In genomic region chr12:113203852-113204760, GRCh38 we compare ENCODE assay signal across 12 cellular contexts. TPM values are rescaled to one million over a fixed set of nuclear protein-coding genes. Genes with fewer than 3 reads are reported as not detected.
DNase-seq lines count a peak whose midpoint lies in the region; ATAC-seq and TF ChIP-seq lines count a peak whose summit lies in the region.
"Had no signal": no experiment of that assay in that cellular context is flagged by ENCODE, and none has a peak within 500 bp of the region (broad histone marks: within the 10 kb centered on the region; RNA-seq: fewer than 3 reads in every experiment).

No MANE protein-coding gene starts in this region.

- H3K4me3 Mint-ChIP-seq in brain = no peak overlapping the region

- peak overlapping the region in 4 of 5 experiments; percentile 19 to 88 (median 52) for H3K27ac Mint-ChIP-seq in brain

- no peaks in the 10 kb centered on the region for H3K9me3 ChIP-seq in gastrocnemius medialis
- H3K9me3 ChIP-seq in WERI-Rb-1 (ENCODE audit: severe bottlenecking) = no peaks in the 10 kb centered on the region

- peaks cover 14 to 15% of the 10 kb centered on the region in 2 donors for H3K4me1 ChIP-seq in gastrocnemius medialis

- H3K4me3 ChIP-seq in gastrocnemius medialis (no peak overlapping the region), WERI-Rb-1 (ENCODE audit: low read depth, low read length) (no peak overlapping the region)

- H3K4me1 Mint-ChIP-seq in brain = peaks cover 6% of the 10 kb centered on the region

- TF ChIP-seq CTCF in brain (conservative IDR thresholded peaks at IDR 0.05) (no peak), gastrocnemius medialis (IDR thresholded peaks at IDR 0.05 in 4 of 5, conservative IDR thresholded peaks at IDR 0.05 in 1 of 5) (no peak), WERI-Rb-1 (IDR thresholded peaks at IDR 0.05; ENCODE audit: low read depth, low read length) (no peak)

- H3K27me3 ChIP-seq in gastrocnemius medialis (no peaks in the 10 kb centered on the region), WERI-Rb-1 (ENCODE audit: insufficient read depth, low read depth, severe bottlenecking) (no peaks in the 10 kb centered on the region)

- peak; percentile 27 to 43 for DNase-seq in NOMO-1 (lab: John Stamatoyannopoulos, UW; ENCODE audit: unreplicated experiment in 2 of 2)
- no peak for DNase-seq in NOMO-1 treated with dmso at 0.1 percent for 144 hours (lab: John Stamatoyannopoulos, UW; ENCODE audit: unreplicated experiment)
- DNase-seq in NAMALWA (ENCODE audit: low spot score) = peak; percentile 79
- no peak for DNase-seq in gastrocnemius medialis
- DNase-seq in SKM-1 (lab: John Stamatoyannopoulos, UW; ENCODE audit: unreplicated experiment) = no peak
- DNase-seq in WERI-Rb-1 = no peak
- DNase-seq: DMS79 treated with DMSO at 0.1 percent for 48 hours; effector CD8-positive, alpha-beta T cell; SHP77 had no signal

- intact Hi-C loops in gastrocnemius medialis (cut with DNase I; ENCODE audit: low total_unique reads) = no loop called here

- H3K36me3 Mint-ChIP-seq in brain = peaks cover 11% of the 10 kb centered on the region

- H3K27ac ChIP-seq in gastrocnemius medialis = peak overlapping the region; percentile 30 to 82 (median 68)
- H3K27ac ChIP-seq in WERI-Rb-1 = no peak overlapping the region

- H3K9me3 Mint-ChIP-seq in brain = peaks cover 0 to 2% (median 0%) of the 10 kb centered on the region in 5 experiments

- no peak for TF ChIP-seq POLR2A in gastrocnemius medialis (IDR thresholded peaks at IDR 0.05)

- in situ Hi-C loops in gastrocnemius medialis (cut with MboI; ENCODE audit: low sequenced_read_pairs in 4 of 4) = no loop called here

- no peaks in the 10 kb centered on the region for H3K36me3 ChIP-seq in gastrocnemius medialis
- no peaks in the 10 kb centered on the region for H3K36me3 ChIP-seq in WERI-Rb-1

- no peak for ATAC-seq in gastrocnemius medialis
- no peak for ATAC-seq in GM19452 (IDR thresholded peaks at IDR 0.05; ENCODE audit: unreplicated experiment)

- H3K27me3 Mint-ChIP-seq in brain = no peaks in the 10 kb centered on the region

RNA-seq across cellular contexts. Expression of gene TPCN1, which starts 17.2 kb away (rescaled TPM):
- 16.1 TPM for polyA plus RNA-seq in brain (ENCODE audit: insufficient read depth, low read depth, low replicate concordance)
- total RNA-seq in gastrocnemius medialis = 10 to 100 TPM; 21.4 to 27.0 (median 25.4) TPM

RNA-seq across cellular contexts. Expression of gene RITA1, which starts 18.6 kb away (rescaled TPM):
- 29.7 TPM for polyA plus RNA-seq in brain (ENCODE audit: insufficient read depth, low read depth, low replicate concordance)
- total RNA-seq in gastrocnemius medialis = 10 to 100 TPM; 17.7 to 31.2 (median 23.1) TPM

RNA-seq across cellular contexts. Expression of gene DDX54, which starts 18.8 kb away (rescaled TPM):
- 41.9 TPM for polyA plus RNA-seq in brain (ENCODE audit: insufficient read depth, low read depth, low replicate concordance)
- 100 to 1,000 TPM in 3 of 4 donors, 10 to 100 TPM in 1; 90.0 to 144 (median 108) TPM for total RNA-seq in gastrocnemius medialis

RNA-seq across cellular contexts. Expression of gene CFAP73, which starts 54.6 kb away (rescaled TPM):
- not detected for polyA plus RNA-seq in brain (ENCODE audit: insufficient read depth, low read depth, low replicate concordance)
- not detected for total RNA-seq in gastrocnemius medialis
- total RNA-seq: astrocyte had no signal

Comparison
In these comparisons a context has a peak if more than half of its experiments do, and no peak if none do; other contexts are left out.
1. DNase-seq: peak in NOMO-1 (2 of 2) and NAMALWA (single experiment); none in NOMO-1 treated with dmso at 0.1 percent for 144 hours (single experiment), gastrocnemius medialis (0 of 2), SKM-1 (single experiment) and WERI-Rb-1 (single experiment).